In the genomic region with DNA sequence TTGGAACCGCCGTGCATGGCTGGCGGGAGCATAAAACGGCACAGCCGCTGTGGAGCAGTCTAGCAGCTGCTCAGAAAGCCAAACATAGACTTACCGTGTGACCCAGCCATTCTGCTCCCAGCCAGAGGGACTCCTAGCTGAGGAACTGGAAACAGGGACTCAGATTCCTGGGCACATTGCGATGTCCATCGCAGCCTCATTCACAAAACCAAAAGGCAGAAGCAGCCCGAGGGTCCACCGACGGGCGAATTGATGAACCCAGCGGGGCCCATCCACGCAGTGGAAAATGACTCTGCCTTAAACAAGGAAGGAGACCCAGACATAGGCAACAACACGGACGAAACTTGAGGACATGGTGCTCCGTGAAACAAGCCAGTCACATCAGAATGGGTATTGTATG, we compare ENCODE assay signal across 27 cellular contexts. TPM values are rescaled to one million over a fixed set of nuclear protein-coding genes. Genes with fewer than 3 reads are reported as not detected.
"Had no signal": no experiment of that assay in that cellular context is flagged by ENCODE, and none has a peak within 500 bp of the region (broad histone marks: within the 10 kb centered on the region; RNA-seq: fewer than 3 reads in every experiment).

No MANE protein-coding gene starts in this region.

- H3K27me3 ChIP-seq: vagina had no signal

- H3K4me3 Mint-ChIP-seq: activated B cell treated with CpG ODN at 0.5 μM for 24 hours; activated CD8-positive, alpha-beta T cell treated with anti-CD3 and anti-CD28 coated beads for 36 hours; activated T-cell treated with anti-CD3 and anti-CD28 coated beads, Interleukin-2, amount 50 U/mL, for 4 hours; activated T-helper 17 cell treated with anti-CD3 and anti-CD28 coated beads, Interleukin-2, amount 50 U/mL, for 72 hours; central memory CD8-positive, alpha-beta T cell; naive thymus-derived CD8-positive, alpha-beta T cell; neural crest cell; stimulated activated effector memory CD8-positive, alpha-beta T cell treated with anti-CD3 and anti-CD28 coated beads, Interleukin-12 subunit alpha, Interleukin-12 subunit beta, amount 100 ng/mL, for 72 hours; stimulated activated naive CD8-positive, alpha-beta T cell treated with anti-CD3 and anti-CD28 coated beads, Interleukin-15, Interleukin-2, amounts not matched to agents 100 ng/mL and 50 ng/mL, for 24 hours; type B pancreatic cell had no signal

- ATAC-seq: activated CD8-positive, alpha-beta T cell treated with anti-CD3 and anti-CD28 coated beads for 36 hours; activated naive CD4-positive, alpha-beta T cell treated with anti-CD3 and anti-CD28 coated beads, Interleukin-2, amount 50 U/mL, for 72 hours; activated T-cell treated with anti-CD3 and anti-CD28 coated beads, Interleukin-2, amount 50 U/mL, for 4 hours; activated T-helper 17 cell treated with anti-CD3 and anti-CD28 coated beads, Interleukin-2, amount 50 U/mL, for 72 hours; naive thymus-derived CD8-positive, alpha-beta T cell; right cardiac atrium; stimulated activated effector memory CD8-positive, alpha-beta T cell treated with anti-CD3 and anti-CD28 coated beads, Interleukin-12 subunit alpha, Interleukin-12 subunit beta, amount 100 ng/mL, for 72 hours had no signal

- H3K79me2 ChIP-seq: parathyroid adenoma had no signal

- H3K9ac ChIP-seq: parathyroid adenoma had no signal

- H3K27ac Mint-ChIP-seq: activated B cell treated with CpG ODN at 0.5 μM for 24 hours; activated CD8-positive, alpha-beta T cell treated with anti-CD3 and anti-CD28 coated beads for 36 hours; activated naive CD4-positive, alpha-beta T cell treated with anti-CD3 and anti-CD28 coated beads, Interleukin-2, amount 50 U/mL, for 72 hours; activated T-helper 17 cell treated with anti-CD3 and anti-CD28 coated beads, Interleukin-2, amount 50 U/mL, for 72 hours; naive thymus-derived CD8-positive, alpha-beta T cell; stimulated activated effector memory CD8-positive, alpha-beta T cell treated with anti-CD3 and anti-CD28 coated beads, Interleukin-12 subunit alpha, Interleukin-12 subunit beta, amount 100 ng/mL, for 72 hours; stimulated activated naive CD8-positive, alpha-beta T cell treated with anti-CD3 and anti-CD28 coated beads, Interleukin-15, Interleukin-2, amounts not matched to agents 100 ng/mL and 50 ng/mL, for 24 hours; type B pancreatic cell had no signal

- H3K36me3 Mint-ChIP-seq: activated naive CD4-positive, alpha-beta T cell treated with anti-CD3 and anti-CD28 coated beads, Interleukin-2, amount 50 U/mL, for 72 hours; stimulated activated effector memory CD8-positive, alpha-beta T cell treated with anti-CD3 and anti-CD28 coated beads, Interleukin-12 subunit alpha, Interleukin-12 subunit beta, amount 100 ng/mL, for 72 hours; type B pancreatic cell had no signal

- H3K36me3 ChIP-seq: vagina had no signal

- H3K4me1 ChIP-seq: parathyroid adenoma, vagina had no signal

- H3K9me3 Mint-ChIP-seq: central memory CD8-positive, alpha-beta T cell had no signal

- H3K9me3 ChIP-seq: vagina had no signal

- H3K4me1 Mint-ChIP-seq: activated B cell treated with CpG ODN at 0.5 μM for 24 hours; activated T-helper 17 cell treated with anti-CD3 and anti-CD28 coated beads, Interleukin-2, amount 50 U/mL, for 72 hours; central memory CD8-positive, alpha-beta T cell; neural crest cell had no signal

- H3K4me3 ChIP-seq: skin epidermis, vagina had no signal

- DNase-seq: activated B cell treated with CpG ODN at 0.5 μM for 24 hours; activated CD4-positive, alpha-beta T cell treated with anti-CD3 and anti-CD28 coated beads, Interleukin-2, amount 50 U/mL, for 1 hour; activated CD8-positive, alpha-beta T cell treated with anti-CD3 and anti-CD28 coated beads for 36 hours; activated T-cell treated with anti-CD3 and anti-CD28 coated beads, Interleukin-2, amount 50 U/mL, for 4 hours; effector CD8-positive, alpha-beta T cell; erythroblast; head of caudate nucleus; mesenchymal stem cell; nucleus accumbens; stimulated activated CD4-positive, alpha-beta T cell treated with anti-CD3 and anti-CD28 coated beads, Interleukin-12 subunit alpha, Interleukin-12 subunit beta, amount 100 ng/mL, for 4 hours; stimulated activated CD4-positive, alpha-beta T cell treated with anti-CD3 and anti-CD28 coated beads, Interleukin-4, amount 100 ng/mL, for 24 hours; T-helper 2 cell had no signal

- H3K27ac ChIP-seq: parathyroid adenoma, skin epidermis, vagina had no signal

- H2AFZ ChIP-seq: parathyroid adenoma had no signal

RNA-seq across cellular contexts. Expression of a gene that starts 5.7 kb away (rescaled TPM):
- total RNA-seq: activated B cell treated with CpG ODN at 0.5 μM for 24 hours; activated CD8-positive, alpha-beta T cell treated with anti-CD3 and anti-CD28 coated beads for 36 hours; activated naive CD4-positive, alpha-beta T cell treated with anti-CD3 and anti-CD28 coated beads, Interleukin-2, amount 50 U/mL, for 72 hours; activated T-helper 17 cell treated with anti-CD3 and anti-CD28 coated beads, Interleukin-2, amount 50 U/mL, for 72 hours; bronchial epithelial cell; dermis microvascular lymphatic vessel endothelial cell; naive thymus-derived CD8-positive, alpha-beta T cell; right cardiac atrium; subcutaneous adipose tissue had no signal
- polyA plus RNA-seq: naive thymus-derived CD8-positive, alpha-beta T cell had no signal

RNA-seq across cellular contexts. Expression of a gene that starts 59.4 kb away (rescaled TPM):
- total RNA-seq: activated B cell treated with CpG ODN at 0.5 μM for 24 hours; activated CD8-positive, alpha-beta T cell treated with anti-CD3 and anti-CD28 coated beads for 36 hours; activated naive CD4-positive, alpha-beta T cell treated with anti-CD3 and anti-CD28 coated beads, Interleukin-2, amount 50 U/mL, for 72 hours; activated T-helper 17 cell treated with anti-CD3 and anti-CD28 coated beads, Interleukin-2, amount 50 U/mL, for 72 hours; dermis microvascular lymphatic vessel endothelial cell; naive thymus-derived CD8-positive, alpha-beta T cell; neural crest cell; right cardiac atrium; subcutaneous adipose tissue; vagina had no signal
- polyA plus RNA-seq: naive thymus-derived CD8-positive, alpha-beta T cell; right cardiac atrium had no signal
